Comparison of ENCODE assay signal across 8 cellular contexts in genomic region chr6:119079288-119079809, GRCh38. TPM values are rescaled to one million over a fixed set of nuclear protein-coding genes. Genes with fewer than 3 reads are reported as not detected.
DNase-seq lines count a peak whose midpoint lies in the region; TF ChIP-seq lines count a peak whose summit lies in the region.

No MANE protein-coding gene starts in this region.

- H3K27me3 ChIP-seq in BJ (ENCODE audit: control insufficient read depth, insufficient read depth, low read length) = peaks cover 20% of the 10 kb centered on the region
- peaks cover 39% of the 10 kb centered on the region for H3K27me3 ChIP-seq in HUES6 (ENCODE audit: control insufficient read depth, insufficient read depth, low read length)
- no peaks in the 10 kb centered on the region for H3K27me3 ChIP-seq in uterus

- no peak for TF ChIP-seq POLR2A in uterus (IDR thresholded peaks at IDR 0.05)

- DNase-seq in BJ (ENCODE audit: low read depth) (no peak), brain pericyte (ENCODE audit: low read depth, low spot score) (peak; percentile 25), medulla oblongata (ENCODE audit: extremely low spot score) (peak; percentile 35), uterus (peak in 1 of 2 donors; percentile 19), AG20443 (ENCODE audit: low spot score) (no peak), nucleus accumbens (lab: John Stamatoyannopoulos, UW) (no peak), NCI-H1417 (lab: John Stamatoyannopoulos, UW) (no peak)

- TF ChIP-seq CTCF in BJ (IDR thresholded peaks at IDR 0.05; ENCODE audit: insufficient read depth, low read depth, low read length) (no peak), uterus (IDR thresholded peaks at IDR 0.05) (no peak)

- POLR2A ChIA-PET in BJ (lab: Charles Lee) = interaction anchor here (0.6 kb wide), 1 partner anchor 46 kb away, joined by 10 read pairs; no protein-coding TSS in a partner anchor

- intact Hi-C loops in uterus (cut with DNase I; ENCODE audit: low total_unique reads) = no loop called here

- H3K36me3 ChIP-seq in BJ (ENCODE audit: control insufficient read depth, insufficient read depth, low read length) (no peaks in the 10 kb centered on the region), HUES6 (ENCODE audit: control insufficient read depth, insufficient read depth, low read length) (no peaks in the 10 kb centered on the region), uterus (no peaks in the 10 kb centered on the region)

- H3K27ac ChIP-seq in HUES6 (ENCODE audit: low read depth, low read length) (no peak overlapping the region), uterus (peak overlapping the region; percentile 68 to 79)

- no peaks in the 10 kb centered on the region for H3K4me1 ChIP-seq in HUES6 (ENCODE audit: control insufficient read depth, insufficient read depth, low read length)
- H3K4me1 ChIP-seq in uterus = peaks cover 0 to 4% of the 10 kb centered on the region in 2 donors

- H3K9me3 ChIP-seq in HUES6 (ENCODE audit: control insufficient read depth, insufficient read depth, low read depth, low read length) (peaks cover 36% of the 10 kb centered on the region), uterus (no peaks in the 10 kb centered on the region)

- H3K4me3 ChIP-seq in BJ (ENCODE audit: low read depth, low read length) (peak overlapping the region; percentile 54), HUES6 (ENCODE audit: low read depth, low read length) (peak overlapping the region; percentile 63), uterus (peak overlapping the region; percentile 47 to 89)

- CTCF ChIA-PET in BJ (lab: Yijun Ruan, JAX) = interaction anchor here (2.0 kb wide), 1 partner anchor 31 kb away, joined by 7 read pairs; no protein-coding TSS in a partner anchor

- H3K9ac ChIP-seq in HUES6 (ENCODE audit: low read length) = no peak overlapping the region

RNA-seq across cellular contexts. Expression of gene FAM184A, which starts 0.9 kb away (rescaled TPM):
- not detected in 2 replicates for polyA plus RNA-seq in BJ (2011; rRNA removed)
- not detected in 2 replicates for polyA minus RNA-seq in BJ (2011; rRNA and poly(A)+ RNA removed)
- 1 to 10 TPM; 1.8 to 9.5 (median 5.1) TPM for total RNA-seq in uterus

Comparison
In these comparisons a context has a peak if more than half of its experiments do, and no peak if none do; other contexts are left out.
1. DNase-seq: peak in brain pericyte (single experiment) and medulla oblongata (single experiment); none in BJ (single experiment), AG20443 (single experiment), nucleus accumbens (0 of 56) and NCI-H1417 (0 of 3).
2. Peak in every context shown above with its lines, with median percentiles within 50 percentile points of each other: H3K4me3 ChIP-seq.